In the genomic region with DNA sequence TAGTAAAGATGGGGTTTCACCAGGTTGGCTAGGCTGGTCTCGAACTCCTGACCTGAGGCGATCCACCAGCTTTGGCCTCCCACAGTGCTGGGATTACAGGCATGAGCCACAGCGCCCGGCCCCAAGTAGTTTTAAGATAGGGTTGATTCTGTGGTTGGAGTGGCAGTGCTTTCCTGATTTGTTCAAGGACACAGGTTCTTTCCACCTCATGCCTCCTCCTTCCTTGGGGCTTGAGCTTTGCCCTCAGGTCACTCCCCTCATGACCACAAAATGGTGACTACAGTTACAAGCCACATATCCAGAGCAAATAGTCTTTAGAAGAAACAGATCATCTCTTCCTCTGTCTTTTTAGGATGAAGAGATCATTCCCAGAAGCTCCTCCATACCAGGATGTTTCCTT, we compare ENCODE assay signal across 18 cellular contexts.
"Had no signal": no experiment of that assay in that cellular context is flagged by ENCODE, and none has a peak within 500 bp of the region (broad histone marks: within the 10 kb centered on the region; RNA-seq: fewer than 3 reads in every experiment).

No MANE protein-coding gene starts in this region.

- H3K79me2 ChIP-seq: hepatocyte had no signal

- H3K4me3 Mint-ChIP-seq: activated T-cell treated with anti-CD3 and anti-CD28 coated beads, Interleukin-2, amount 50 U/mL, for 72 hours; stimulated activated naive CD8-positive, alpha-beta T cell treated with anti-CD3 and anti-CD28 coated beads, Interleukin-15, Interleukin-2, amounts not matched to agents 100 ng/mL and 50 ng/mL, for 24 hours; T-helper 17 cell had no signal

- H3K27me3 Mint-ChIP-seq: stimulated activated naive CD8-positive, alpha-beta T cell treated with anti-CD3 and anti-CD28 coated beads, Interleukin-15, Interleukin-2, amounts not matched to agents 100 ng/mL and 50 ng/mL, for 24 hours; T-helper 17 cell had no signal

- H3K4me3 ChIP-seq: adrenal gland, esophagus squamous epithelium, hepatocyte, transverse colon had no signal

- H3K27ac ChIP-seq: adrenal gland, esophagus squamous epithelium, hepatocyte, transverse colon, WERI-Rb-1 had no signal

- H3K9me3 ChIP-seq: adrenal gland, esophagus squamous epithelium, transverse colon had no signal

- ATAC-seq: activated naive CD4-positive, alpha-beta T cell treated with anti-CD3 and anti-CD28 coated beads, Interleukin-2, amount 50 U/mL, for 72 hours; activated T-cell treated with anti-CD3 and anti-CD28 coated beads, Interleukin-2, amount 50 U/mL, for 72 hours; left lobe of liver; T-helper 17 cell had no signal

- H3K27ac Mint-ChIP-seq: activated naive CD4-positive, alpha-beta T cell treated with anti-CD3 and anti-CD28 coated beads, Interleukin-2, amount 50 U/mL, for 72 hours; activated T-cell treated with anti-CD3 and anti-CD28 coated beads, Interleukin-2, amount 50 U/mL, for 72 hours; stimulated activated naive CD8-positive, alpha-beta T cell treated with anti-CD3 and anti-CD28 coated beads, Interleukin-15, Interleukin-2, amounts not matched to agents 100 ng/mL and 50 ng/mL, for 24 hours; T-helper 17 cell had no signal

- H3K36me3 ChIP-seq: adrenal gland, esophagus squamous epithelium, transverse colon, WERI-Rb-1 had no signal

- H3K4me1 Mint-ChIP-seq: T-helper 17 cell had no signal

- H3K4me1 ChIP-seq: adrenal gland, esophagus squamous epithelium, transverse colon had no signal

- H3K9me3 Mint-ChIP-seq: activated naive CD4-positive, alpha-beta T cell treated with anti-CD3 and anti-CD28 coated beads, Interleukin-2, amount 50 U/mL, for 72 hours; activated T-cell treated with anti-CD3 and anti-CD28 coated beads, Interleukin-2, amount 50 U/mL, for 72 hours; stimulated activated naive CD8-positive, alpha-beta T cell treated with anti-CD3 and anti-CD28 coated beads, Interleukin-15, Interleukin-2, amounts not matched to agents 100 ng/mL and 50 ng/mL, for 24 hours had no signal

- H3K27me3 ChIP-seq: adrenal gland, hepatocyte, transverse colon had no signal

- H2AFZ ChIP-seq: hepatocyte had no signal

- DNase-seq: activated CD4-positive, alpha-beta T cell treated with anti-CD3 and anti-CD28 coated beads for 1 hour; activated CD4-positive, alpha-beta T cell treated with anti-CD3 and anti-CD28 coated beads, Interleukin-2, amount 50 U/mL, for 4 hours; activated gamma-delta T cell; activated T-cell treated with anti-CD3 and anti-CD28 coated beads, Interleukin-2, amount 50 U/mL, for 72 hours; adrenal gland; dermis blood vessel endothelial cell; effector memory CD4-positive, alpha-beta T cell; esophagus squamous epithelium; occipital lobe; retina; stimulated activated CD4-positive, alpha-beta T cell treated with anti-CD3 and anti-CD28 coated beads, Interleukin-2, amount 100 ng/mL, for 24 hours; T-helper 17 cell; WERI-Rb-1 had no signal

- H3K36me3 Mint-ChIP-seq: activated naive CD4-positive, alpha-beta T cell treated with anti-CD3 and anti-CD28 coated beads, Interleukin-2, amount 50 U/mL, for 72 hours had no signal

- H3K4me2 ChIP-seq: hepatocyte had no signal
